Comparison of ENCODE assay signal across 22 cellular contexts in the genomic region with DNA sequence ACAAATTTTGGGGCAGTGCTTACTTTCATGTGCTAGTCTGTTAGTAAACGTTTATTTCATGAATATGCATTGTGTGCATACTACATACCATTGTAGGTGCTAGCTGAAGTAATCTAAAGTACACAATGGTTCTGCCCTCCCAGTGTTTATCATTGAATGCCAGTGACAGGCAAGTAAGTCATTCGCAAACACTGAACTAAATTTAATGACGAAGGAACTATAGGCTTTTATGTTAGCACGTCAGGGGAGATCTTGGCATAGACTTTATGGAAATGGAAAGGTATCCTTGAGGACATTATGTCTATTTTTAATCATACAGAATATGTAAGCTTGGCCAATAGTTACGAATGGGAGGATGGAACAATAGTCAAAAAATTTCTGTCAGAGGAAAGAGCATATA.
"Had no signal": no experiment of that assay in that cellular context is flagged by ENCODE, and none has a peak within 500 bp of the region (broad histone marks: within the 10 kb centered on the region; RNA-seq: fewer than 3 reads in every experiment).

No MANE protein-coding gene starts in this region.

- DNase-seq: activated CD4-positive, CD25-positive, alpha-beta regulatory T cell treated with anti-CD3 and anti-CD28 coated beads, Interleukin-2, amount 50 U/mL, for 72 hours; activated CD8-positive, alpha-beta memory T cell treated with anti-CD3 and anti-CD28 coated beads for 24 hours; activated CD8-positive, alpha-beta memory T cell treated with anti-CD3 and anti-CD28 coated beads, Interleukin-2, amount 50 U/mL, for 48 hours; activated effector memory CD4-positive, alpha-beta T cell treated with Interleukin-2 at 50 U/mL for 16 hours; activated naive CD4-positive, alpha-beta T cell treated with anti-CD3 and anti-CD28 coated beads, Interleukin-2, amount 10 ng/mL, durations not matched to agents 7 days and 5 days; activated naive CD8-positive, alpha-beta T cell treated with anti-CD3 and anti-CD28 coated beads, Interleukin-2, amount 50 U/mL, for 24 hours; activated T-cell treated with anti-CD3 and anti-CD28 coated beads, Interleukin-2, amount 50 U/mL, for 48 hours; aorta; brain microvascular endothelial cell; central memory CD4-positive, alpha-beta T cell; dorsolateral prefrontal cortex; foreskin keratinocyte; hippocampal formation; left cardiac atrium; mesenchymal stem cell; naive thymus-derived CD8-positive, alpha-beta T cell; ovary; psoas muscle; right cardiac atrium; stimulated activated naive CD8-positive, alpha-beta T cell treated with anti-CD3 and anti-CD28 coated beads, Interleukin-15, Interleukin-2, amounts not matched to agents 100 U/mL and 50 U/mL, for 24 hours; substantia nigra; uterus had no signal

- ATAC-seq: activated naive CD8-positive, alpha-beta T cell treated with anti-CD3 and anti-CD28 coated beads, Interleukin-2, amount 50 U/mL, for 24 hours; foreskin keratinocyte; left cardiac atrium; naive thymus-derived CD8-positive, alpha-beta T cell; psoas muscle; right cardiac atrium; stimulated activated naive CD8-positive, alpha-beta T cell treated with anti-CD3 and anti-CD28 coated beads, Interleukin-15, Interleukin-2, amounts not matched to agents 100 U/mL and 50 U/mL, for 24 hours had no signal
